8 cellular contexts compared by ENCODE assay signal in the genomic region with DNA sequence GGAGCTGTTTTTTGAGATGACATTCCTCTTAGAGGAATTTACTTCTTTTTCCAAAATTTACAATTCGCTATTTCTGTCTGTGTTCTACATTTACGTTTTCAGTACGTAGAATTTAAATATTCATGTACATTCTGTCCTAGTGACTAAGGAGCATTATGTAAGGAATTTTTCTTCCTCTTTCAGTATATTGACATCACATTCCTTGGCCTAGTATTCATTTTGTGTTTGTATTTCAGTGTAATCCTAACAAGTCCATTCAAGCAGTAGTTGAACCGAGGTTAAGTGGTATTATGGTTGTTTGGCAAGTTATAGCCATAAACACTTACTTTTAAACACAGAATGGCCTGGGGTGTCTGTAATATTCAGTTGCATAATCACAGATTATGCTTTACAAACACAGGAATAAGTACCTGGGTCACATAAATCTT. TPM values are rescaled to one million over a fixed set of nuclear protein-coding genes. Genes with fewer than 3 reads are reported as not detected.
DNase-seq lines count a peak whose midpoint lies in the region; ATAC-seq and TF ChIP-seq lines count a peak whose summit lies in the region.

No MANE protein-coding gene starts in this region.

- WGBS in prostate gland: 40% methylated on average over 4 of the region's 4 CpGs

- DNase-seq in EH (ENCODE audit: low read depth) (peak; percentile 86), NCI-H69 (lab: John Stamatoyannopoulos, UW) (peak; percentile 76), dermis blood vessel endothelial cell (peak; percentile 13), prostate gland (ENCODE audit: low spot score) (peak; percentile 16), NCI-H446 treated with DMSO at 0.1 percent for 48 hours (lab: John Stamatoyannopoulos, UW) (no peak), NCI-H510A (lab: John Stamatoyannopoulos, UW) (no peak)

- ATAC-seq in HG03175 (IDR thresholded peaks at IDR 0.05; ENCODE audit: unreplicated experiment) (no peak), HG03354 (IDR thresholded peaks at IDR 0.05; ENCODE audit: poor library complexity, severe bottlenecking, unreplicated experiment) (no peak)

- H3K4me3 ChIP-seq in prostate gland: no peak overlapping the region

- no peak for TF ChIP-seq CTCF in prostate gland (IDR thresholded peaks at IDR 0.05)

- intact Hi-C loops in prostate gland (cut with DNase I): no loop called here

- H3K27ac ChIP-seq in prostate gland: peak overlapping the region in 1 of 2 donors; percentile 5

- H3K27me3 ChIP-seq in prostate gland (replicated peaks; ENCODE audit: insufficient read depth): no peaks in the 10 kb centered on the region

- no peaks in the 10 kb centered on the region for H3K36me3 ChIP-seq in prostate gland

- H3K4me1 ChIP-seq in prostate gland (replicated peaks): no peaks in the 10 kb centered on the region

- no peak for TF ChIP-seq POLR2A in prostate gland (IDR thresholded peaks at IDR 0.05)

- H3K9me3 ChIP-seq in prostate gland: no peaks in the 10 kb centered on the region

RNA-seq across cellular contexts. Expression of gene SIPA1L1, which starts 52.1 kb away (rescaled TPM):
- total RNA-seq in dermis blood vessel endothelial cell (9.8 and 11.7 TPM in 2 replicates), prostate gland (10 to 100 TPM; 11.3 to 60.9 TPM)

Comparison
In these comparisons a context has a peak if more than half of its experiments do, and no peak if none do; other contexts are left out.
1. DNase-seq: peak in EH (single experiment), NCI-H69 (single experiment), dermis blood vessel endothelial cell (single experiment) and prostate gland (single experiment); none in NCI-H446 treated with DMSO at 0.1 percent for 48 hours (single experiment) and NCI-H510A (single experiment).